20 cellular contexts compared by ENCODE assay signal in genomic region chr5:148406406-148406805, GRCh38. TPM values are rescaled to one million over a fixed set of nuclear protein-coding genes. Genes with fewer than 3 reads are reported as not detected.
DNase-seq lines count a peak whose midpoint lies in the region; ATAC-seq and TF ChIP-seq lines count a peak whose summit lies in the region.
"Had no signal": no experiment of that assay in that cellular context is flagged by ENCODE, and none has a peak within 500 bp of the region (broad histone marks: within the 10 kb centered on the region; RNA-seq: fewer than 3 reads in every experiment).

No MANE protein-coding gene starts in this region.

- TF ChIP-seq CTCF in heart left ventricle (IDR thresholded peaks at IDR 0.05), result no peak
- TF ChIP-seq CTCF in right atrium auricular region (IDR thresholded peaks at IDR 0.05), result no peak

- H3K27ac ChIP-seq in right cardiac atrium (ENCODE audit: low read length), result no peak overlapping the region
- H3K27ac ChIP-seq in heart left ventricle, result peak overlapping the region in 9 of 12 donors; percentile 7 to 66 (median 54)
- H3K27ac ChIP-seq in right atrium auricular region, result peak overlapping the region; percentile 4 to 46
- H3K27ac ChIP-seq: 22Rv1, A549, C4-2B had no signal

- H3K36me3 Mint-ChIP-seq in stimulated activated naive CD8-positive, alpha-beta T cell treated with anti-CD3 and anti-CD28 coated beads, Interleukin-15, Interleukin-2, amounts not matched to agents 100 ng/mL and 50 ng/mL, for 24 hours (ENCODE audit: low read depth), result peaks cover 86% of the 10 kb centered on the region

- H3K9me3 Mint-ChIP-seq in stimulated activated naive CD8-positive, alpha-beta T cell treated with anti-CD3 and anti-CD28 coated beads, Interleukin-15, Interleukin-2, amounts not matched to agents 100 ng/mL and 50 ng/mL, for 24 hours, result no peaks in the 10 kb centered on the region
- H3K9me3 Mint-ChIP-seq in stimulated activated naive CD8-positive, alpha-beta T cell treated with anti-CD3 and anti-CD28 coated beads, Interleukin-15, amount 100 ng/mL, for 72 hours, result no peaks in the 10 kb centered on the region
- H3K9me3 Mint-ChIP-seq: CD4-positive, alpha-beta T cell; CD8-positive, alpha-beta T cell had no signal

- H3K36me3 ChIP-seq in heart left ventricle (peaks cover 0 to 100% (median 93%) of the 10 kb centered on the region in 9 donors), right atrium auricular region (peaks cover 80% of the 10 kb centered on the region)

- H3K4me1 ChIP-seq in right cardiac atrium (ENCODE audit: control insufficient read depth, insufficient read depth, low read length) (no peaks in the 10 kb centered on the region), heart left ventricle (peaks cover 0 to 35% (median 9%) of the 10 kb centered on the region in 12 donors), right atrium auricular region (peaks cover 0 to 4% of the 10 kb centered on the region in 2 donors)
- H3K4me1 ChIP-seq: Caco-2 had no signal

- peak; percentile 45 for ATAC-seq in Right ventricle myocardium superior (ENCODE audit: poor library complexity)
- ATAC-seq in right cardiac atrium, result no peak
- peak in 3 of 4 donors; percentile 36 to 58 (median 53) for ATAC-seq in heart left ventricle
- no peak for ATAC-seq in left cardiac atrium
- ATAC-seq in stimulated activated naive CD8-positive, alpha-beta T cell treated with anti-CD3 and anti-CD28 coated beads, Interleukin-15, amount 100 ng/mL, for 72 hours, result no peak
- ATAC-seq: A549; CD8-positive, alpha-beta T cell had no signal

- peaks cover 27% of the 10 kb centered on the region for H3K4me1 Mint-ChIP-seq in stimulated activated naive CD8-positive, alpha-beta T cell treated with anti-CD3 and anti-CD28 coated beads, Interleukin-15, Interleukin-2, amounts not matched to agents 100 ng/mL and 50 ng/mL, for 24 hours (ENCODE audit: low read depth)
- peaks cover 19% of the 10 kb centered on the region for H3K4me1 Mint-ChIP-seq in stimulated activated naive CD8-positive, alpha-beta T cell treated with anti-CD3 and anti-CD28 coated beads, Interleukin-15, amount 100 ng/mL, for 72 hours

- peak overlapping the region; percentile 9 for H3K27ac Mint-ChIP-seq in stimulated activated naive CD8-positive, alpha-beta T cell treated with anti-CD3 and anti-CD28 coated beads, Interleukin-15, Interleukin-2, amounts not matched to agents 100 ng/mL and 50 ng/mL, for 24 hours
- no peak overlapping the region for H3K27ac Mint-ChIP-seq in stimulated activated naive CD8-positive, alpha-beta T cell treated with anti-CD3 and anti-CD28 coated beads, Interleukin-15, amount 100 ng/mL, for 72 hours
- H3K27ac Mint-ChIP-seq: B cell; CD4-positive, alpha-beta T cell; CD8-positive, alpha-beta T cell had no signal

- no peak for TF ChIP-seq POLR2A in heart left ventricle (IDR thresholded peaks at IDR 0.05)

- no peaks in the 10 kb centered on the region for H3K27me3 ChIP-seq in right cardiac atrium (ENCODE audit: control insufficient read depth, insufficient read depth)
- H3K27me3 ChIP-seq in heart left ventricle, result no peaks in the 10 kb centered on the region
- H3K27me3 ChIP-seq in right atrium auricular region, result no peaks in the 10 kb centered on the region
- H3K27me3 ChIP-seq: BLaER1 treated with 17β-estradiol and CSF1 and Interleukin-3, amounts not matched to agents 10 nM and 100 nM had no signal

- intact Hi-C loops in Right ventricle myocardium superior (cut with DNase I), result no loop called here
- intact Hi-C loops in right cardiac atrium (cut with DNase I), result no loop called here
- intact Hi-C loops in heart left ventricle (cut with DNase I), result loop anchor here in 1 of 10 donors (5.0 kb wide), 1 partner anchor 36 kb away; no protein-coding TSS in a partner anchor
- intact Hi-C loops in left cardiac atrium (cut with DNase I), result no loop called here

- H3K4me3 ChIP-seq in right cardiac atrium (ENCODE audit: low read length) (no peak overlapping the region), heart left ventricle (no peak overlapping the region), right atrium auricular region (no peak overlapping the region)
- H3K4me3 ChIP-seq: A549; BLaER1 treated with 17β-estradiol and CSF1 and Interleukin-3, amounts not matched to agents 10 nM and 100 nM had no signal

- no peak overlapping the region for H3K4me3 Mint-ChIP-seq in stimulated activated naive CD8-positive, alpha-beta T cell treated with anti-CD3 and anti-CD28 coated beads, Interleukin-15, Interleukin-2, amounts not matched to agents 100 ng/mL and 50 ng/mL, for 24 hours
- H3K4me3 Mint-ChIP-seq in stimulated activated naive CD8-positive, alpha-beta T cell treated with anti-CD3 and anti-CD28 coated beads, Interleukin-15, amount 100 ng/mL, for 72 hours, result no peak overlapping the region
- H3K4me3 Mint-ChIP-seq: B cell; CD4-positive, alpha-beta T cell; CD8-positive, alpha-beta T cell had no signal

- DNase-seq in Right ventricle myocardium superior (no peak), right cardiac atrium (no peak), heart left ventricle (no peak), left cardiac atrium (no peak), right atrium auricular region (ENCODE audit: low spot score) (no peak)
- no peak for DNase-seq in stimulated activated naive CD8-positive, alpha-beta T cell treated with anti-CD3 and anti-CD28 coated beads, Interleukin-15, amount 100 ng/mL, for 72 hours
- no peak for DNase-seq in activated CD4-positive, alpha-beta T cell treated with anti-CD3 and anti-CD28 coated beads, Interleukin-2, amount 50 U/mL, for 1 hour
- DNase-seq: AML-193; Caco-2; Calu3; CD4-positive, alpha-beta T cell; CD8-positive, alpha-beta T cell; DMS79 treated with DMSO at 0.1 percent for 48 hours; GF-D8 had no signal

- H3K9me3 ChIP-seq in right cardiac atrium (ENCODE audit: control insufficient read depth, low read length), result no peaks in the 10 kb centered on the region
- no peaks in the 10 kb centered on the region for H3K9me3 ChIP-seq in heart left ventricle
- H3K9me3 ChIP-seq in right atrium auricular region, result no peaks in the 10 kb centered on the region
- H3K9me3 ChIP-seq: A549, Caco-2 had no signal

- H3K27me3 Mint-ChIP-seq in stimulated activated naive CD8-positive, alpha-beta T cell treated with anti-CD3 and anti-CD28 coated beads, Interleukin-15, Interleukin-2, amounts not matched to agents 100 ng/mL and 50 ng/mL, for 24 hours, result no peaks in the 10 kb centered on the region
- no peaks in the 10 kb centered on the region for H3K27me3 Mint-ChIP-seq in stimulated activated naive CD8-positive, alpha-beta T cell treated with anti-CD3 and anti-CD28 coated beads, Interleukin-15, amount 100 ng/mL, for 72 hours
- H3K27me3 Mint-ChIP-seq: B cell; CD4-positive, alpha-beta T cell had no signal

- WGBS in right cardiac atrium, result 63% methylated on average over 3 of the region's 3 CpGs
- WGBS in heart left ventricle, 4 donors, result 37 to 65% (median 55%) methylated on average over 3 of the region's 3 CpGs

RNA-seq across cellular contexts. Expression of gene FBXO38, which starts 22.6 kb away (rescaled TPM):
- total RNA-seq in Right ventricle myocardium superior (28.9 TPM), right cardiac atrium (10 to 100 TPM; 36.1 to 44.2 (median 42.7) TPM), heart left ventricle (10 to 100 TPM; 29.1 to 56.0 (median 48.2) TPM), left cardiac atrium (10 to 100 TPM; 33.5 to 39.6 TPM), right atrium auricular region (10 to 100 TPM; 32.2 to 36.7 TPM)
- polyA plus RNA-seq in right cardiac atrium (17.0 TPM), heart left ventricle (10 to 100 TPM; 11.7 to 15.1 TPM)

Comparison
In these comparisons a context has a peak if more than half of its experiments do, and no peak if none do; other contexts are left out.
1. ATAC-seq: peak in Right ventricle myocardium superior (single experiment) and heart left ventricle (3 of 4); none in right cardiac atrium (0 of 2), left cardiac atrium (0 of 2) and stimulated activated naive CD8-positive, alpha-beta T cell treated with anti-CD3 and anti-CD28 coated beads, Interleukin-15, amount 100 ng/mL, for 72 hours (single experiment).